In the genomic region with DNA sequence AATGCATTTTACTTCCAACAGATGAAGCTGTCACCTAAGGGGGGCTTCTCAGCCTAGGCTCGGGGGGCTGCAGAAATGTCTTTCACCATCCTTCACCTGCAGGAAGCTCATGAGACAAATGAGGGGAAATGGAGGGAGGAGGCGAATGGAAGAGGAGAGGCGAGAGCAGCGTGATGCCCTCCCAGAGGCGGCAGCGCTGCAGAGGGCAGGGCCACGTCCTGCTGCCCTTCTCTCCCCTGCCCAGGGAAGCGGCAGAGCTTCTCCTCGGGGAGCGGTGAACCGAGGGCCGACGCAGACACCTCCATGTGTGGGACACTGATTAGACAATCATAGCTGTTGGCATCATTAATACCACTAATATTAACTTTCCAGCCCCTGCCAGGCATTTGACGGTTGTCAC, we compare ENCODE assay signal across 1 cellular context.
TF ChIP-seq lines count a peak whose summit lies in the region.

No MANE protein-coding gene starts in this region.

TF ChIP-seq in SK-N-SH treated with all-trans-retinoic acid at 6 μM for 48 hours, 23 proteins besides CTCF, POLR2A, EP300 and RAD21 (continued from another document):
- TF ChIP-seq PATZ1 (CRISPR knock-in tag; IDR thresholded peaks at IDR 0.05; ENCODE audit: borderline replicate concordance) (no peak), ARNTL (CRISPR knock-in tag; IDR thresholded peaks at IDR 0.05; ENCODE audit: borderline replicate concordance, low read depth) (no peak)
